ENCODE assay signal across 1 cellular context in genomic region chr11:96012086-96012824, GRCh38.
A peak's percentile ranks its signal among the peaks of the same experiment; 100 is the strongest.
TF ChIP-seq lines count a peak whose summit lies in the region.

No MANE protein-coding gene starts in this region.

TF ChIP-seq in HEK293, 187 proteins besides CTCF, POLR2A, EP300 and RAD21 (continued from another document):
- TF ChIP-seq ZNF26 (tag by site-specific recombination; IDR thresholded peaks at IDR 0.05) (no peak), SALL2 (tag by site-specific recombination; IDR thresholded peaks at IDR 0.05; ENCODE audit: borderline replicate concordance) (no peak), ZNF221 (tag by site-specific recombination; IDR thresholded peaks at IDR 0.05; ENCODE audit: borderline replicate concordance) (no peak), ZNF280D (tag by site-specific recombination; IDR thresholded peaks at IDR 0.05) (no peak), SCRT2 (tag by site-specific recombination; IDR thresholded peaks at IDR 0.05) (no peak), PBX3 (CRISPR knock-in tag; IDR thresholded peaks at IDR 0.05) (no peak), ZNF549 (tag by site-specific recombination; IDR thresholded peaks at IDR 0.05) (no peak), ZNF544 (tag by site-specific recombination; IDR thresholded peaks at IDR 0.05) (no peak), FEZF1 (tag by site-specific recombination; IDR thresholded peaks at IDR 0.05) (peak; percentile 42)
TF ChIP-seq in HEK293: peak in this region for 3.
